In genomic region chr1:241627453-241628329, GRCh38 we compare ENCODE assay signal across 8 cellular contexts. TPM values are rescaled to one million over a fixed set of nuclear protein-coding genes. Genes with fewer than 3 reads are reported as not detected.
DNase-seq lines count a peak whose midpoint lies in the region; ATAC-seq lines count a peak whose summit lies in the region.

No MANE protein-coding gene starts in this region.

- peaks cover 31% of the 10 kb centered on the region for H3K4me1 Mint-ChIP-seq in activated naive CD4-positive, alpha-beta T cell treated with anti-CD3 and anti-CD28 coated beads for 36 hours (ENCODE audit: low read depth)

- H3K9me3 Mint-ChIP-seq in activated naive CD4-positive, alpha-beta T cell treated with anti-CD3 and anti-CD28 coated beads for 36 hours = no peaks in the 10 kb centered on the region

- H3K4me3 Mint-ChIP-seq in activated naive CD4-positive, alpha-beta T cell treated with anti-CD3 and anti-CD28 coated beads for 36 hours = peak overlapping the region; percentile 49

- intact Hi-C loops in activated naive CD4-positive, alpha-beta T cell treated with anti-CD3 and anti-CD28 coated beads for 36 hours (cut with micrococcal nuclease) = loop anchor here (1.0 to 10.0 kb wide), 6 partner anchors 12 to 893 kb away; no protein-coding TSS in a partner anchor

- peak overlapping the region; percentile 79 for H3K27ac Mint-ChIP-seq in activated naive CD4-positive, alpha-beta T cell treated with anti-CD3 and anti-CD28 coated beads for 36 hours

- CTCF ChIA-PET in activated naive CD4-positive, alpha-beta T cell treated with anti-CD3 and anti-CD28 coated beads for 36 hours (lab: Charles Lee) = interaction anchor here (0.6 to 2.1 kb wide), 8 partner anchors 10 to 122 kb away, joined by 3 to 19 read pairs (median 3); no protein-coding TSS in a partner anchor

- DNase-seq in CMK (ENCODE audit: low read depth) (peak; percentile 30), NCI-H2227 (lab: John Stamatoyannopoulos, UW; ENCODE audit: unreplicated experiment) (peak; percentile 29), hepatic stellate cell (ENCODE audit: low spot score) (peak; percentile 28)
- DNase-seq in activated naive CD4-positive, alpha-beta T cell treated with anti-CD3 and anti-CD28 coated beads for 36 hours = peak; percentile 69
- peak; percentile 18 for DNase-seq in stimulated activated naive CD4-positive, alpha-beta T cell treated with Interleukin-2 at 50 U/mL for 16 hours (lab: John Stamatoyannopoulos, UW)

- peaks cover 11% of the 10 kb centered on the region for H3K36me3 Mint-ChIP-seq in activated naive CD4-positive, alpha-beta T cell treated with anti-CD3 and anti-CD28 coated beads for 36 hours (ENCODE audit: low read depth)

- H3K27me3 Mint-ChIP-seq in activated naive CD4-positive, alpha-beta T cell treated with anti-CD3 and anti-CD28 coated beads for 36 hours (ENCODE audit: low read depth) = no peaks in the 10 kb centered on the region

- ATAC-seq in GM18517 (IDR thresholded peaks at IDR 0.05; ENCODE audit: unreplicated experiment) = peak; percentile 80
- ATAC-seq in HG02943 (IDR thresholded peaks at IDR 0.05; ENCODE audit: low read depth, unreplicated experiment) = peak; percentile 79
- no peak for ATAC-seq in esophagus mucosa

RNA-seq across cellular contexts. Expression of gene CHML, which starts 12.5 kb away (rescaled TPM):
- 10 to 100 TPM; 19.9 to 21.1 TPM for total RNA-seq in activated naive CD4-positive, alpha-beta T cell treated with anti-CD3 and anti-CD28 coated beads for 36 hours
- total RNA-seq in esophagus mucosa = 4.1 TPM

RNA-seq across cellular contexts. Expression of gene OPN3, which starts 12.5 kb away (rescaled TPM):
- 1 to 10 TPM; 7.7 to 9.0 TPM for total RNA-seq in activated naive CD4-positive, alpha-beta T cell treated with anti-CD3 and anti-CD28 coated beads for 36 hours
- 11.0 TPM for total RNA-seq in esophagus mucosa

RNA-seq across cellular contexts. Expression of gene WDR64, which starts 24.4 kb away (rescaled TPM):
- total RNA-seq in activated naive CD4-positive, alpha-beta T cell treated with anti-CD3 and anti-CD28 coated beads for 36 hours = not detected
- total RNA-seq in esophagus mucosa = not detected

Comparison
In these comparisons a context has a peak if more than half of its experiments do, and no peak if none do; other contexts are left out.
1. DNase-seq: peak in every context shown above with its lines; median percentile 69 in activated naive CD4-positive, alpha-beta T cell treated with anti-CD3 and anti-CD28 coated beads for 36 hours; 30 in CMK; 29 in NCI-H2227; 28 in hepatic stellate cell; 18 in stimulated activated naive CD4-positive, alpha-beta T cell treated with Interleukin-2 at 50 U/mL for 16 hours.